Comparison of ENCODE assay signal across 8 cellular contexts in genomic region chr7:3955751-3956696, GRCh38.
DNase-seq lines count a peak whose midpoint lies in the region; ATAC-seq and TF ChIP-seq lines count a peak whose summit lies in the region.

No MANE protein-coding gene starts in this region.

- H3K4me3 ChIP-seq in foreskin fibroblast (ENCODE audit: low read depth in 1 of 2, low read length in 2 of 2), result no peak overlapping the region
- no peak overlapping the region for H3K4me3 ChIP-seq in effector memory CD4-positive, alpha-beta T cell (ENCODE audit: insufficient read depth, low read depth, low read length, poor library complexity, severe bottlenecking)

- DNase-seq in NCI-H128 (lab: John Stamatoyannopoulos, UW; ENCODE audit: unreplicated experiment) (peak; percentile 42), foreskin fibroblast (peak; percentile 7 to 40), GM19240 (ENCODE audit: insufficient read length, low spot score) (no peak), posterior vena cava (ENCODE audit: low spot score) (no peak)
- DNase-seq in activated effector memory CD4-positive, alpha-beta T cell treated with Interleukin-2 at 50 U/mL for 16 hours, result no peak
- DNase-seq in effector memory CD4-positive, alpha-beta T cell, result no peak

- ATAC-seq in GM18498 (IDR thresholded peaks at IDR 0.05; ENCODE audit: unreplicated experiment) (peak; percentile 75), GM21786 (IDR thresholded peaks at IDR 0.05; ENCODE audit: unreplicated experiment) (peak; percentile 81)

- no peaks in the 10 kb centered on the region for H3K4me1 ChIP-seq in effector memory CD4-positive, alpha-beta T cell (ENCODE audit: control insufficient read depth, insufficient read depth, low read length, poor library complexity, severe bottlenecking)

- no peak for TF ChIP-seq CTCF in foreskin fibroblast (IDR thresholded peaks at IDR 0.05; ENCODE audit: low read depth, low read length)

- H3K27me3 ChIP-seq in effector memory CD4-positive, alpha-beta T cell (replicated peaks; ENCODE audit: control insufficient read depth, insufficient read depth, low read length, poor library complexity, severe bottlenecking), result no peaks in the 10 kb centered on the region

- no peak overlapping the region for H3K27ac ChIP-seq in effector memory CD4-positive, alpha-beta T cell (ENCODE audit: insufficient read depth, low read length, poor library complexity, severe bottlenecking)

- no peaks in the 10 kb centered on the region for H3K9me3 ChIP-seq in effector memory CD4-positive, alpha-beta T cell (ENCODE audit: control insufficient read depth, low read length)

- H3K36me3 ChIP-seq in effector memory CD4-positive, alpha-beta T cell (ENCODE audit: control insufficient read depth, insufficient read depth, low read length), result no peaks in the 10 kb centered on the region

- intact Hi-C loops in posterior vena cava (cut with DNase I), result no loop called here

Comparison
In these comparisons a context has a peak if more than half of its experiments do, and no peak if none do; other contexts are left out.
1. DNase-seq: peak in NCI-H128 (single experiment) and foreskin fibroblast (2 of 2); none in GM19240 (single experiment), activated effector memory CD4-positive, alpha-beta T cell treated with Interleukin-2 at 50 U/mL for 16 hours (single experiment), effector memory CD4-positive, alpha-beta T cell (0 of 3) and posterior vena cava (single experiment).